In genomic region chr1:3115275-3116149, GRCh38 we compare ENCODE assay signal across 1 cellular context.
A peak's percentile ranks its signal among the peaks of the same experiment; 100 is the strongest.
TF ChIP-seq lines count a peak whose summit lies in the region.

No MANE protein-coding gene starts in this region.

TF ChIP-seq in HepG2, 621 proteins besides CTCF, POLR2A, EP300 and RAD21 (continued from another document and continues in another):
- TF ChIP-seq, protein P1, sequence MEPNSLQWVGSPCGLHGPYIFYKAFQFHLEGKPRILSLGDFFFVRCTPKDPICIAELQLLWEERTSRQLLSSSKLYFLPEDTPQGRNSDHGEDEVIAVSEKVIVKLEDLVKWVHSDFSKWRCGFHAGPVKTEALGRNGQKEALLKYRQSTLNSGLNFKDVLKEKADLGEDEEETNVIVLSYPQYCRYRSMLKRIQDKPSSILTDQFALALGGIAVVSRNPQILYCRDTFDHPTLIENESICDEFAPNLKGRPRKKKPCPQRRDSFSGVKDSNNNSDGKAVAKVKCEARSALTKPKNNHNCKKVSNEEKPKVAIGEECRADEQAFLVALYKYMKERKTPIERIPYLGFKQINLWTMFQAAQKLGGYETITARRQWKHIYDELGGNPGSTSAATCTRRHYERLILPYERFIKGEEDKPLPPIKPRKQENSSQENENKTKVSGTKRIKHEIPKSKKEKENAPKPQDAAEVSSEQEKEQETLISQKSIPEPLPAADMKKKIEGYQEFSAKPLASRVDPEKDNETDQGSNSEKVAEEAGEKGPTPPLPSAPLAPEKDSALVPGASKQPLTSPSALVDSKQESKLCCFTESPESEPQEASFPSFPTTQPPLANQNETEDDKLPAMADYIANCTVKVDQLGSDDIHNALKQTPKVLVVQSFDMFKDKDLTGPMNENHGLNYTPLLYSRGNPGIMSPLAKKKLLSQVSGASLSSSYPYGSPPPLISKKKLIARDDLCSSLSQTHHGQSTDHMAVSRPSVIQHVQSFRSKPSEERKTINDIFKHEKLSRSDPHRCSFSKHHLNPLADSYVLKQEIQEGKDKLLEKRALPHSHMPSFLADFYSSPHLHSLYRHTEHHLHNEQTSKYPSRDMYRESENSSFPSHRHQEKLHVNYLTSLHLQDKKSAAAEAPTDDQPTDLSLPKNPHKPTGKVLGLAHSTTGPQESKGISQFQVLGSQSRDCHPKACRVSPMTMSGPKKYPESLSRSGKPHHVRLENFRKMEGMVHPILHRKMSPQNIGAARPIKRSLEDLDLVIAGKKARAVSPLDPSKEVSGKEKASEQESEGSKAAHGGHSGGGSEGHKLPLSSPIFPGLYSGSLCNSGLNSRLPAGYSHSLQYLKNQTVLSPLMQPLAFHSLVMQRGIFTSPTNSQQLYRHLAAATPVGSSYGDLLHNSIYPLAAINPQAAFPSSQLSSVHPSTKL (CRISPR knock-in tag; IDR thresholded peaks at IDR 0.05) = peak; percentile 59
- no peak for TF ChIP-seq ZNF570 (CRISPR knock-in tag; IDR thresholded peaks at IDR 0.05; ENCODE audit: borderline replicate concordance)
- TF ChIP-seq MAFK (conservative IDR thresholded peaks at IDR 0.05 in 1 of 2, IDR thresholded peaks at IDR 0.05 in 1 of 2; ENCODE audit: low read length in 2 of 2) = no peak
- no peak for TF ChIP-seq SNAPC5 (CRISPR knock-in tag; IDR thresholded peaks at IDR 0.05; ENCODE audit: borderline replicate concordance)
- TF ChIP-seq FIP1L1 (IDR thresholded peaks at IDR 0.05; ENCODE audit: borderline replicate concordance, insufficient read depth, low read depth, low read length) = no peak
- TF ChIP-seq RCOR2 (CRISPR knock-in tag; IDR thresholded peaks at IDR 0.05) = peak; percentile 49; the same call in 1 of the 2 replicates
- peak; percentile 85; the same call in 1 of the 2 replicates for TF ChIP-seq KDM1A (CRISPR knock-in tag; IDR thresholded peaks at IDR 0.05)
- peak; percentile 57; the same call in 1 of the 2 replicates for TF ChIP-seq ZNF574 (CRISPR knock-in tag; IDR thresholded peaks at IDR 0.05)
- TF ChIP-seq ZC3H13 (CRISPR knock-in tag; IDR thresholded peaks at IDR 0.05) = no peak; the same call in 1 of the 2 replicates
- TF ChIP-seq NBN (conservative IDR thresholded peaks at IDR 0.05) = no peak
- TF ChIP-seq ZBTB7A (CRISPR knock-in tag; IDR thresholded peaks at IDR 0.05) = peak; percentile 92; the same call in 1 of the 2 replicates
- no peak for TF ChIP-seq ZMAT3 (CRISPR knock-in tag; conservative IDR thresholded peaks at IDR 0.05)
- TF ChIP-seq NCOA1 (CRISPR knock-in tag; IDR thresholded peaks at IDR 0.05) = no peak
- TF ChIP-seq GATA4 (IDR thresholded peaks at IDR 0.05; ENCODE audit: borderline replicate concordance, low read depth) = no peak
- no peak for TF ChIP-seq ZBTB38 (CRISPR knock-in tag; IDR thresholded peaks at IDR 0.05)
- TF ChIP-seq, protein P2, sequence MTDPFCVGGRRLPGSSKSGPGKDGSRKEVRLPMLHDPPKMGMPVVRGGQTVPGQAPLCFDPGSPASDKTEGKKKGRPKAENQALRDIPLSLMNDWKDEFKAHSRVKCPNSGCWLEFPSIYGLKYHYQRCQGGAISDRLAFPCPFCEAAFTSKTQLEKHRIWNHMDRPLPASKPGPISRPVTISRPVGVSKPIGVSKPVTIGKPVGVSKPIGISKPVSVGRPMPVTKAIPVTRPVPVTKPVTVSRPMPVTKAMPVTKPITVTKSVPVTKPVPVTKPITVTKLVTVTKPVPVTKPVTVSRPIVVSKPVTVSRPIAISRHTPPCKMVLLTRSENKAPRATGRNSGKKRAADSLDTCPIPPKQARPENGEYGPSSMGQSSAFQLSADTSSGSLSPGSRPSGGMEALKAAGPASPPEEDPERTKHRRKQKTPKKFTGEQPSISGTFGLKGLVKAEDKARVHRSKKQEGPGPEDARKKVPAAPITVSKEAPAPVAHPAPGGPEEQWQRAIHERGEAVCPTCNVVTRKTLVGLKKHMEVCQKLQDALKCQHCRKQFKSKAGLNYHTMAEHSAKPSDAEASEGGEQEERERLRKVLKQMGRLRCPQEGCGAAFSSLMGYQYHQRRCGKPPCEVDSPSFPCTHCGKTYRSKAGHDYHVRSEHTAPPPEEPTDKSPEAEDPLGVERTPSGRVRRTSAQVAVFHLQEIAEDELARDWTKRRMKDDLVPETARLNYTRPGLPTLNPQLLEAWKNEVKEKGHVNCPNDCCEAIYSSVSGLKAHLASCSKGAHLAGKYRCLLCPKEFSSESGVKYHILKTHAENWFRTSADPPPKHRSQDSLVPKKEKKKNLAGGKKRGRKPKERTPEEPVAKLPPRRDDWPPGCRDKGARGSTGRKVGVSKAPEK (CRISPR knock-in tag; IDR thresholded peaks at IDR 0.05; ENCODE audit: borderline replicate concordance) = no peak
- no peak for TF ChIP-seq ZNF549 (CRISPR knock-in tag; IDR thresholded peaks at IDR 0.05)
- TF ChIP-seq THAP11 (CRISPR knock-in tag; IDR thresholded peaks at IDR 0.05) = no peak
- no peak for TF ChIP-seq GTF3A (CRISPR knock-in tag; conservative IDR thresholded peaks at IDR 0.05)
- no peak for TF ChIP-seq ZNF468 (CRISPR knock-in tag; IDR thresholded peaks at IDR 0.05)
- TF ChIP-seq SRSF1 (optimal IDR thresholded peaks at IDR 0.05; ENCODE audit: low read depth, low read length) = no peak
- TF ChIP-seq ZBTB39 (CRISPR knock-in tag; IDR thresholded peaks at IDR 0.05) = no peak
- peak; percentile 43; the same call in 1 of the 2 replicates for TF ChIP-seq TARDBP (CRISPR knock-in tag; IDR thresholded peaks at IDR 0.05)
- TF ChIP-seq KLF11 (CRISPR knock-in tag; IDR thresholded peaks at IDR 0.05) = no peak
- TF ChIP-seq SSRP1 (CRISPR knock-in tag; IDR thresholded peaks at IDR 0.05) = no peak
- TF ChIP-seq CBX2 (IDR thresholded peaks at IDR 0.05; ENCODE audit: low read depth, low read length) = no peak
- no peak for TF ChIP-seq CBX2 (CRISPR knock-in tag; IDR thresholded peaks at IDR 0.05; ENCODE audit: low read depth)
- TF ChIP-seq MED13 (CRISPR knock-in tag; IDR thresholded peaks at IDR 0.05) = no peak
- TF ChIP-seq SP2 (CRISPR knock-in tag; IDR thresholded peaks at IDR 0.05) = 0 out of 2 replicates have a peak, but pooled peaks have one; percentile 16
- TF ChIP-seq, protein P3, sequence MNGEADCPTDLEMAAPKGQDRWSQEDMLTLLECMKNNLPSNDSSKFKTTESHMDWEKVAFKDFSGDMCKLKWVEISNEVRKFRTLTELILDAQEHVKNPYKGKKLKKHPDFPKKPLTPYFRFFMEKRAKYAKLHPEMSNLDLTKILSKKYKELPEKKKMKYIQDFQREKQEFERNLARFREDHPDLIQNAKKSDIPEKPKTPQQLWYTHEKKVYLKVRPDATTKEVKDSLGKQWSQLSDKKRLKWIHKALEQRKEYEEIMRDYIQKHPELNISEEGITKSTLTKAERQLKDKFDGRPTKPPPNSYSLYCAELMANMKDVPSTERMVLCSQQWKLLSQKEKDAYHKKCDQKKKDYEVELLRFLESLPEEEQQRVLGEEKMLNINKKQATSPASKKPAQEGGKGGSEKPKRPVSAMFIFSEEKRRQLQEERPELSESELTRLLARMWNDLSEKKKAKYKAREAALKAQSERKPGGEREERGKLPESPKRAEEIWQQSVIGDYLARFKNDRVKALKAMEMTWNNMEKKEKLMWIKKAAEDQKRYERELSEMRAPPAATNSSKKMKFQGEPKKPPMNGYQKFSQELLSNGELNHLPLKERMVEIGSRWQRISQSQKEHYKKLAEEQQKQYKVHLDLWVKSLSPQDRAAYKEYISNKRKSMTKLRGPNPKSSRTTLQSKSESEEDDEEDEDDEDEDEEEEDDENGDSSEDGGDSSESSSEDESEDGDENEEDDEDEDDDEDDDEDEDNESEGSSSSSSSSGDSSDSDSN (CRISPR knock-in tag; IDR thresholded peaks at IDR 0.05) = peak; percentile 69
- peak; percentile 55; the same call in 1 of the 2 replicates for TF ChIP-seq KDM3A (CRISPR knock-in tag; IDR thresholded peaks at IDR 0.05; ENCODE audit: low read depth)
- no peak for TF ChIP-seq TCF12 (IDR thresholded peaks at IDR 0.05)
- 0 out of 2 replicates have a peak, but pooled peaks have one; percentile 61 for TF ChIP-seq TCF12 (CRISPR knock-in tag; IDR thresholded peaks at IDR 0.05)
- TF ChIP-seq ZSCAN22 (CRISPR knock-in tag; IDR thresholded peaks at IDR 0.05) = no peak
- TF ChIP-seq ZNF749 (CRISPR knock-in tag; IDR thresholded peaks at IDR 0.05; ENCODE audit: borderline replicate concordance) = no peak
- TF ChIP-seq KMT2B (CRISPR knock-in tag; IDR thresholded peaks at IDR 0.05) = no peak
- TF ChIP-seq ZNF720 (CRISPR knock-in tag; IDR thresholded peaks at IDR 0.05) = no peak
- TF ChIP-seq ZNF317 (CRISPR knock-in tag; IDR thresholded peaks at IDR 0.05) = no peak
- TF ChIP-seq AGO2 (optimal IDR thresholded peaks at IDR 0.05; ENCODE audit: low read depth, low read length) = no peak
- no peak for TF ChIP-seq SIX1 (CRISPR knock-in tag; IDR thresholded peaks at IDR 0.05; ENCODE audit: borderline replicate concordance)
- peak; percentile 81 for TF ChIP-seq ZNF746 (CRISPR knock-in tag; IDR thresholded peaks at IDR 0.05)
- TF ChIP-seq ZNF619 (CRISPR knock-in tag; IDR thresholded peaks at IDR 0.05) = no peak
- 0 out of 4 replicates have a peak, but pooled peaks of 1 of the 2 experiments have one; percentile 32 for TF ChIP-seq KLF16 (CRISPR knock-in tag; IDR thresholded peaks at IDR 0.05)
- TF ChIP-seq, protein P4, sequence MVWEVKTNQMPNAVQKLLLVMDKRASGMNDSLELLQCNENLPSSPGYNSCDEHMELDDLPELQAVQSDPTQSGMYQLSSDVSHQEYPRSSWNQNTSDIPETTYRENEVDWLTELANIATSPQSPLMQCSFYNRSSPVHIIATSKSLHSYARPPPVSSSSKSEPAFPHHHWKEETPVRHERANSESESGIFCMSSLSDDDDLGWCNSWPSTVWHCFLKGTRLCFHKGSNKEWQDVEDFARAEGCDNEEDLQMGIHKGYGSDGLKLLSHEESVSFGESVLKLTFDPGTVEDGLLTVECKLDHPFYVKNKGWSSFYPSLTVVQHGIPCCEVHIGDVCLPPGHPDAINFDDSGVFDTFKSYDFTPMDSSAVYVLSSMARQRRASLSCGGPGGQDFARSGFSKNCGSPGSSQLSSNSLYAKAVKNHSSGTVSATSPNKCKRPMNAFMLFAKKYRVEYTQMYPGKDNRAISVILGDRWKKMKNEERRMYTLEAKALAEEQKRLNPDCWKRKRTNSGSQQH (CRISPR knock-in tag; IDR thresholded peaks at IDR 0.05; ENCODE audit: low read depth) = no peak
- TF ChIP-seq ZHX1 (CRISPR knock-in tag; IDR thresholded peaks at IDR 0.05; ENCODE audit: low read depth) = no peak; the same call in 1 of the 2 replicates
- no peak for TF ChIP-seq ZC3H4 (CRISPR knock-in tag; IDR thresholded peaks at IDR 0.05; ENCODE audit: borderline replicate concordance)
- no peak for TF ChIP-seq NAIF1 (CRISPR knock-in tag; IDR thresholded peaks at IDR 0.05; ENCODE audit: borderline replicate concordance)
